23 cellular contexts compared by ENCODE assay signal in genomic region chr22:49420651-49421050, GRCh38.
DNase-seq lines count a peak whose midpoint lies in the region; ATAC-seq and TF ChIP-seq lines count a peak whose summit lies in the region.
"Had no signal": no experiment of that assay in that cellular context is flagged by ENCODE, and none has a peak within 500 bp of the region (broad histone marks: within the 10 kb centered on the region; RNA-seq: fewer than 3 reads in every experiment).

No MANE protein-coding gene starts in this region.

- H2BK12ac ChIP-seq in trophoblast cell (ENCODE audit: low read length) = no peak overlapping the region

- H3K9me3 ChIP-seq in MG63 = no peaks in the 10 kb centered on the region
- H3K9me3 ChIP-seq in trophoblast cell (ENCODE audit: insufficient read depth, low read depth, low read length) = peaks cover 5% of the 10 kb centered on the region
- H3K9me3 ChIP-seq: A549, BE2C had no signal

- H3K79me1 ChIP-seq in trophoblast cell (ENCODE audit: low read length) = no peaks in the 10 kb centered on the region

- no peak overlapping the region for H2AK5ac ChIP-seq in trophoblast cell (ENCODE audit: low read length)

- peak; percentile 44 for DNase-seq in activated effector memory CD4-positive, alpha-beta T cell treated with anti-CD3 and anti-CD28 coated beads, Interleukin-2, amount 50 U/mL, for 16 hours
- no peak for DNase-seq in activated effector memory CD4-positive, alpha-beta T cell treated with Interleukin-2 at 50 U/mL for 16 hours
- DNase-seq in NCI-H2171 (lab: John Stamatoyannopoulos, UW) (peak; percentile 68), left lobe of liver (ENCODE audit: low spot score) (peak; percentile 15), osteocyte (ENCODE audit: extremely low spot score, unreplicated experiment) (peak; percentile 57), MG63 (no peak), SIG-M5 (lab: John Stamatoyannopoulos, UW) (no peak), trophoblast cell (no peak)
- DNase-seq: 8988T; ACHN; AML-193; BE2C; CD4-positive, alpha-beta T cell; CD8-positive, alpha-beta memory T cell; DMS53; DMS79 treated with DMSO at 0.1 percent for 48 hours; GF-D8; H9 had no signal

- no CpG with 5 or more reads among the region's 13 CpGs for WGBS in trophoblast cell (ENCODE audit: extremely low coverage, insufficient coverage, insufficient read length)

- H3K79me2 ChIP-seq in trophoblast cell (ENCODE audit: control insufficient read depth, insufficient read depth, low read length, poor library complexity) = peaks cover 2% of the 10 kb centered on the region

- peaks cover 11% of the 10 kb centered on the region for H3K9me3 Mint-ChIP-seq in osteocyte (ENCODE audit: unreplicated experiment)
- H3K9me3 Mint-ChIP-seq: GM23338, H9 had no signal

- peaks cover 4 to 12% of the 10 kb centered on the region in 2 experiments for H3K4me1 ChIP-seq in trophoblast cell (ENCODE audit: control insufficient read depth in 1 of 2, insufficient read depth in 2 of 2, low read length in 2 of 2)
- H3K4me1 ChIP-seq: A549, BE2C had no signal

- no peak overlapping the region for H4K91ac ChIP-seq in trophoblast cell (ENCODE audit: low read depth, low read length)

- no peak overlapping the region for H3K14ac ChIP-seq in trophoblast cell (ENCODE audit: low read length)

- no peak overlapping the region for H4K12ac ChIP-seq in trophoblast cell (ENCODE audit: low read depth, low read length)

- no peak overlapping the region for H3K9ac ChIP-seq in trophoblast cell (ENCODE audit: low read length)
- H3K9ac ChIP-seq: BLaER1 treated with 17β-estradiol and CSF1 and Interleukin-3, amounts not matched to agents 10 nM and 100 nM had no signal

- H3K23ac ChIP-seq in trophoblast cell (ENCODE audit: low read length) = no peak overlapping the region

- no peak overlapping the region for H2BK5ac ChIP-seq in trophoblast cell (ENCODE audit: low read depth, low read length, poor library complexity)

- H3K27me3 ChIP-seq in MG63 (peaks cover 20% of the 10 kb centered on the region), trophoblast cell (ENCODE audit: insufficient read depth, low read length) (no peaks in the 10 kb centered on the region)
- H3K27me3 ChIP-seq: BE2C; BLaER1 treated with 17β-estradiol and CSF1 and Interleukin-3, amounts not matched to agents 10 nM and 100 nM had no signal

- H3K36me3 ChIP-seq in MG63 = no peaks in the 10 kb centered on the region
- no peaks in the 10 kb centered on the region for H3K36me3 ChIP-seq in trophoblast cell (ENCODE audit: control insufficient read depth in 1 of 2, insufficient read depth in 2 of 2, low read length in 2 of 2)
- H3K36me3 ChIP-seq: BE2C; BLaER1 treated with 17β-estradiol and CSF1 and Interleukin-3, amounts not matched to agents 10 nM and 100 nM had no signal

- H3K18ac ChIP-seq in trophoblast cell (ENCODE audit: low read length) = no peak overlapping the region

- H3K27me3 Mint-ChIP-seq in osteocyte (ENCODE audit: unreplicated experiment) = no peaks in the 10 kb centered on the region

- H2BK120ac ChIP-seq in trophoblast cell (ENCODE audit: insufficient read depth, low read length, poor library complexity) = no peak overlapping the region

- peaks cover 21% of the 10 kb centered on the region for H3K4me1 Mint-ChIP-seq in osteocyte (ENCODE audit: unreplicated experiment)
- H3K4me1 Mint-ChIP-seq: CD8-positive, alpha-beta memory T cell had no signal

- H2AFZ ChIP-seq in trophoblast cell (ENCODE audit: insufficient read depth, low read length, poor library complexity) = no peak overlapping the region
- H2AFZ ChIP-seq: GM23338 had no signal

- TF ChIP-seq CTCF in osteocyte (IDR thresholded peaks at IDR 0.05) = no peak

- H3K4me3 Mint-ChIP-seq in osteocyte (ENCODE audit: unreplicated experiment) = no peak overlapping the region
- H3K4me3 Mint-ChIP-seq: CD14-positive monocyte; CD4-positive, alpha-beta T cell; CD8-positive, alpha-beta memory T cell; GM23338; H9 had no signal

- no peak for ATAC-seq in left lobe of liver
- ATAC-seq: A549, GM23338, HCT116 had no signal

- no peak overlapping the region for H3K27ac ChIP-seq in trophoblast cell (ENCODE audit: low read depth, low read length)
- H3K27ac ChIP-seq: A549; BLaER1 treated with 17β-estradiol and CSF1 and Interleukin-3, amounts not matched to agents 10 nM and 100 nM had no signal

- H3K4me3 ChIP-seq in MG63 (no peak overlapping the region), trophoblast cell (ENCODE audit: low read depth, low read length) (no peak overlapping the region)
- H3K4me3 ChIP-seq: A549; BLaER1 treated with 17β-estradiol and CSF1 and Interleukin-3, amounts not matched to agents 10 nM and 100 nM; GM23338 had no signal

- no peaks in the 10 kb centered on the region for H3K36me3 Mint-ChIP-seq in osteocyte (ENCODE audit: unreplicated experiment)
- H3K36me3 Mint-ChIP-seq: CD14-positive monocyte had no signal

- H3K4me2 ChIP-seq in trophoblast cell (ENCODE audit: low read length) = no peak overlapping the region
- H3K4me2 ChIP-seq: A549; BLaER1 treated with 17β-estradiol and CSF1 and Interleukin-3, amounts not matched to agents 10 nM and 100 nM; GM23338 had no signal

- no peak overlapping the region for H4K8ac ChIP-seq in trophoblast cell (ENCODE audit: low read depth, low read length)

- no peak overlapping the region for H3K4ac ChIP-seq in trophoblast cell (ENCODE audit: low read depth, low read length)

- H3K27ac Mint-ChIP-seq in osteocyte (ENCODE audit: unreplicated experiment) = no peak overlapping the region
- H3K27ac Mint-ChIP-seq: CD14-positive monocyte; CD4-positive, alpha-beta T cell; CD8-positive, alpha-beta memory T cell; GM23338; H9 had no signal

Comparison
In these comparisons a context has a peak if more than half of its experiments do, and no peak if none do; other contexts are left out.
1. DNase-seq: peak in activated effector memory CD4-positive, alpha-beta T cell treated with anti-CD3 and anti-CD28 coated beads, Interleukin-2, amount 50 U/mL, for 16 hours (single experiment), NCI-H2171 (single experiment), left lobe of liver (single experiment) and osteocyte (single experiment); none in activated effector memory CD4-positive, alpha-beta T cell treated with Interleukin-2 at 50 U/mL for 16 hours (single experiment), MG63 (single experiment), SIG-M5 (single experiment) and trophoblast cell (0 of 2).